Comparison of ENCODE assay signal across 34 cellular contexts in genomic region chr6:81568973-81569372, GRCh38.
DNase-seq lines count a peak whose midpoint lies in the region; ATAC-seq, FAIRE-seq and TF ChIP-seq lines count a peak whose summit lies in the region.
"Had no signal": no experiment of that assay in that cellular context is flagged by ENCODE, and none has a peak within 500 bp of the region (broad histone marks: within the 10 kb centered on the region; RNA-seq: fewer than 3 reads in every experiment).

No MANE protein-coding gene starts in this region.

- H3K4me3 ChIP-seq in DND-41 (ENCODE audit: low read depth in 1 of 2, low read length in 2 of 2) (no peak overlapping the region), NB4 (ENCODE audit: low read depth, low read length) (no peak overlapping the region), bronchial epithelial cell (ENCODE audit: low read depth, low read length) (no peak overlapping the region), gastroesophageal sphincter (no peak overlapping the region)
- H3K4me3 ChIP-seq: A549; BLaER1; BLaER1 treated with 17β-estradiol and CSF1 and Interleukin-3, amounts not matched to agents 10 nM and 100 nM had no signal

- H4K20me1 ChIP-seq in DND-41 (ENCODE audit: insufficient read depth, low read length), result no peaks in the 10 kb centered on the region
- H4K20me1 ChIP-seq: BLaER1; BLaER1 treated with 17β-estradiol and CSF1 and Interleukin-3, amounts not matched to agents 10 nM and 100 nM had no signal

- peak; percentile 8 for DNase-seq in DND-41
- peak; percentile 36 for DNase-seq in NB4 (ENCODE audit: low read depth)
- no peak for DNase-seq in bronchial epithelial cell (ENCODE audit: low read depth)
- no peak for DNase-seq in T-helper 2 cell treated with Interferon-gamma antibody and Interleukin-4, amounts not matched to agents 5 μg/mL and 100 μg/mL, for 36 hours (ENCODE audit: low spot score)
- DNase-seq in activated CD4-positive, alpha-beta T cell treated with anti-CD3 and anti-CD28 coated beads for 36 hours, result no peak
- DNase-seq: 8988T; ACHN; AML-193; BE2C; C1 segment of cervical spinal cord; Caco-2; Calu3; CD4-positive, alpha-beta memory T cell; CD4-positive, alpha-beta T cell; CD4-positive, CD25-positive, alpha-beta regulatory T cell; CD8-positive, alpha-beta memory T cell; CD8-positive, alpha-beta T cell; COR-L47; DMS 273 treated with DMSO at 0.1 percent for 48 hours; DMS153; DMS53; DMS79; DMS79 treated with DMSO at 0.1 percent for 48 hours; EL had no signal

- H3K4me1 Mint-ChIP-seq in T-helper 2 cell treated with Interferon-gamma antibody and Interleukin-4, amounts not matched to agents 5 μg/mL and 100 μg/mL, for 36 hours (ENCODE audit: low read depth), result no peaks in the 10 kb centered on the region
- H3K4me1 Mint-ChIP-seq in activated CD4-positive, alpha-beta T cell treated with anti-CD3 and anti-CD28 coated beads for 36 hours, result no peaks in the 10 kb centered on the region
- H3K4me1 Mint-ChIP-seq: B cell; CD14-positive monocyte; CD4-positive, alpha-beta memory T cell; CD4-positive, CD25-positive, alpha-beta regulatory T cell; CD8-positive, alpha-beta memory T cell had no signal

- peak; percentile 75 for FAIRE-seq in bronchial epithelial cell (lab: Jason Lieb, UNC)
- FAIRE-seq: A204.1, A549, D721Med had no signal

- H3K9ac ChIP-seq in DND-41 (ENCODE audit: low read depth, low read length), result no peak overlapping the region
- H3K9ac ChIP-seq: BLaER1; BLaER1 treated with 17β-estradiol and CSF1 and Interleukin-3, amounts not matched to agents 10 nM and 100 nM had no signal

- H3K36me3 ChIP-seq in DND-41 (ENCODE audit: insufficient read depth, low read length) (no peaks in the 10 kb centered on the region), bronchial epithelial cell (ENCODE audit: control insufficient read depth, insufficient read depth, low read length) (no peaks in the 10 kb centered on the region), gastroesophageal sphincter (no peaks in the 10 kb centered on the region)
- H3K36me3 ChIP-seq: BE2C; BLaER1; BLaER1 treated with 17β-estradiol and CSF1 and Interleukin-3, amounts not matched to agents 10 nM and 100 nM had no signal

- H3K27me3 ChIP-seq in DND-41 (ENCODE audit: insufficient read depth, low read length, poor library complexity) (no peaks in the 10 kb centered on the region), bronchial epithelial cell (ENCODE audit: control insufficient read depth, insufficient read depth, low read length) (no peaks in the 10 kb centered on the region), gastroesophageal sphincter (no peaks in the 10 kb centered on the region)
- H3K27me3 ChIP-seq: BE2C; BLaER1; BLaER1 treated with 17β-estradiol and CSF1 and Interleukin-3, amounts not matched to agents 10 nM and 100 nM had no signal

- peak; percentile 91 for ATAC-seq in DND-41 (ENCODE audit: insufficient read depth, low read depth)
- no peak for ATAC-seq in activated CD4-positive, alpha-beta T cell treated with anti-CD3 and anti-CD28 coated beads for 36 hours
- ATAC-seq in gastroesophageal sphincter, result no peak
- ATAC-seq: A549; CD8-positive, alpha-beta T cell had no signal

- H3K4me2 ChIP-seq in DND-41 (ENCODE audit: insufficient read depth, low read length), result no peak overlapping the region
- H3K4me2 ChIP-seq: A549, BLaER1 had no signal

- no peak for TF ChIP-seq POLR2A in NB4 (IDR thresholded peaks at IDR 0.05; ENCODE audit: extremely low read depth, insufficient read length)
- TF ChIP-seq POLR2A in gastroesophageal sphincter (IDR thresholded peaks at IDR 0.05), result no peak

- no peaks in the 10 kb centered on the region for H3K36me3 Mint-ChIP-seq in T-helper 2 cell treated with Interferon-gamma antibody and Interleukin-4, amounts not matched to agents 5 μg/mL and 100 μg/mL, for 36 hours (ENCODE audit: low read depth)
- H3K36me3 Mint-ChIP-seq in activated CD4-positive, alpha-beta T cell treated with anti-CD3 and anti-CD28 coated beads for 36 hours (ENCODE audit: low read depth), result no peaks in the 10 kb centered on the region
- H3K36me3 Mint-ChIP-seq: CD14-positive monocyte; CD4-positive, alpha-beta memory T cell; CD4-positive, CD25-positive, alpha-beta regulatory T cell; CD8-positive, alpha-beta memory T cell; CD8-positive, alpha-beta T cell had no signal

- POLR2A ChIA-PET in activated CD4-positive, alpha-beta T cell treated with anti-CD3 and anti-CD28 coated beads for 36 hours (lab: Charles Lee), result no interaction called here

- H3K27me3 Mint-ChIP-seq in T-helper 2 cell treated with Interferon-gamma antibody and Interleukin-4, amounts not matched to agents 5 μg/mL and 100 μg/mL, for 36 hours (ENCODE audit: low read depth), result no peaks in the 10 kb centered on the region
- H3K27me3 Mint-ChIP-seq in activated CD4-positive, alpha-beta T cell treated with anti-CD3 and anti-CD28 coated beads for 36 hours, result no peaks in the 10 kb centered on the region
- H3K27me3 Mint-ChIP-seq: B cell; CD4-positive, alpha-beta memory T cell; CD4-positive, alpha-beta T cell; CD4-positive, CD25-positive, alpha-beta regulatory T cell; CD8-positive, alpha-beta memory T cell had no signal

- H3K4me1 ChIP-seq in DND-41 (ENCODE audit: insufficient read depth, low read length) (peaks cover 10% of the 10 kb centered on the region), gastroesophageal sphincter (peaks cover 0 to 5% (median 0%) of the 10 kb centered on the region in 3 donors)
- H3K4me1 ChIP-seq: A549, BLaER1 had no signal

- no peak overlapping the region for H3K4me3 Mint-ChIP-seq in T-helper 2 cell treated with Interferon-gamma antibody and Interleukin-4, amounts not matched to agents 5 μg/mL and 100 μg/mL, for 36 hours
- no peak overlapping the region for H3K4me3 Mint-ChIP-seq in activated CD4-positive, alpha-beta T cell treated with anti-CD3 and anti-CD28 coated beads for 36 hours
- H3K4me3 Mint-ChIP-seq: B cell; CD14-positive monocyte; CD4-positive, alpha-beta memory T cell; CD4-positive, alpha-beta T cell; CD4-positive, CD25-positive, alpha-beta regulatory T cell; CD8-positive, alpha-beta memory T cell; CD8-positive, alpha-beta T cell had no signal

- H3K79me2 ChIP-seq in DND-41 (ENCODE audit: insufficient read depth, low read length), result no peaks in the 10 kb centered on the region

- TF ChIP-seq CTCF in DND-41 (IDR thresholded peaks at IDR 0.05; ENCODE audit: borderline replicate concordance, extremely low read depth, low read length, poor library complexity, severe bottlenecking), result no peak
- no peak for TF ChIP-seq CTCF in NB4 (IDR thresholded peaks at IDR 0.05; ENCODE audit: low read depth, low read length)
- TF ChIP-seq CTCF in bronchial epithelial cell (IDR thresholded peaks at IDR 0.05; ENCODE audit: insufficient read depth, low read length, severe bottlenecking), result no peak
- no peak for TF ChIP-seq CTCF in gastroesophageal sphincter (IDR thresholded peaks at IDR 0.05)

- no peaks in the 10 kb centered on the region for H3K9me3 Mint-ChIP-seq in T-helper 2 cell treated with Interferon-gamma antibody and Interleukin-4, amounts not matched to agents 5 μg/mL and 100 μg/mL, for 36 hours
- H3K9me3 Mint-ChIP-seq in activated CD4-positive, alpha-beta T cell treated with anti-CD3 and anti-CD28 coated beads for 36 hours (ENCODE audit: low read depth), result peaks cover 5% of the 10 kb centered on the region
- H3K9me3 Mint-ChIP-seq: CD8-positive, alpha-beta T cell had no signal

- H3K27ac ChIP-seq in DND-41 (ENCODE audit: low read length) (no peak overlapping the region), gastroesophageal sphincter (no peak overlapping the region)
- H3K27ac ChIP-seq: 22Rv1; A549; BLaER1; BLaER1 treated with 17β-estradiol and CSF1 and Interleukin-3, amounts not matched to agents 10 nM and 100 nM; C4-2B had no signal

- H2AFZ ChIP-seq in DND-41 (ENCODE audit: low read depth, low read length), result no peak overlapping the region

- no peak overlapping the region for H3K27ac Mint-ChIP-seq in T-helper 2 cell treated with Interferon-gamma antibody and Interleukin-4, amounts not matched to agents 5 μg/mL and 100 μg/mL, for 36 hours
- no peak overlapping the region for H3K27ac Mint-ChIP-seq in activated CD4-positive, alpha-beta T cell treated with anti-CD3 and anti-CD28 coated beads for 36 hours
- H3K27ac Mint-ChIP-seq: B cell; CD14-positive monocyte; CD4-positive, alpha-beta memory T cell; CD4-positive, alpha-beta T cell; CD8-positive, alpha-beta T cell had no signal

- intact Hi-C loops in activated CD4-positive, alpha-beta T cell treated with anti-CD3 and anti-CD28 coated beads for 36 hours (cut with DNase I, micrococcal nuclease), result no loop called here

- CTCF ChIA-PET in activated CD4-positive, alpha-beta T cell treated with anti-CD3 and anti-CD28 coated beads for 36 hours (lab: Charles Lee), result no interaction called here

- H3K9me3 ChIP-seq in DND-41 (ENCODE audit: insufficient read depth, low read length, severe bottlenecking) (no peaks in the 10 kb centered on the region), gastroesophageal sphincter (no peaks in the 10 kb centered on the region)
- H3K9me3 ChIP-seq: A549; BE2C; BLaER1; BLaER1 treated with 17β-estradiol and CSF1 and Interleukin-3, amounts not matched to agents 10 nM and 100 nM; Caco-2 had no signal

- WGBS in gastroesophageal sphincter (ENCODE audit: low coverage in 1 of 2), 2 donors, result 84 to 87% methylated on average over 2 of the region's 2 CpGs

- no peak for TF ChIP-seq EP300 in gastroesophageal sphincter (IDR thresholded peaks at IDR 0.05)

Comparison
In these comparisons a context has a peak if more than half of its experiments do, and no peak if none do; other contexts are left out.
1. DNase-seq: peak in DND-41 (single experiment) and NB4 (single experiment); none in bronchial epithelial cell (single experiment), T-helper 2 cell treated with Interferon-gamma antibody and Interleukin-4, amounts not matched to agents 5 μg/mL and 100 μg/mL, for 36 hours (single experiment) and activated CD4-positive, alpha-beta T cell treated with anti-CD3 and anti-CD28 coated beads for 36 hours (single experiment).